ENCODE assay signal across 9 cellular contexts in the genomic region with DNA sequence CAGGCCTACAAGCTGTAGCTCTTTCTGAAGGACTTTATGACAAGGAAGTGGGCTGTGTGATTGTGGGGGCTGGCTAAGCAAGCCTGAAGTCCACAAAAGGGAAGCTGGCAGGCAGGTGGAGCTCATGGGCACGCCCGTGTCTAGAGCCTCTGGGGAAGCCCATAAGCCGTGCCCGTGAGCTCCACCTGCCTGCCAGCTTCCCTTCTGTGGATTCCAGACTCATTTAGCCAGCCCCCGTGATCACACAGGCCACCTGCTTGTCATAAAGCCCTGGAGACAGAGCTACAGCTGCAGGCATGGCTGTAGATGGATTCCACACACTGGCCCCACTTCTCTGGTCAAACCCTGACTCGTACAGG. TPM values are rescaled to one million over a fixed set of nuclear protein-coding genes. Genes with fewer than 3 reads are reported as not detected.
DNase-seq lines count a peak whose midpoint lies in the region; ATAC-seq and TF ChIP-seq lines count a peak whose summit lies in the region.
"Had no signal": no experiment of that assay in that cellular context is flagged by ENCODE, and none has a peak within 500 bp of the region (broad histone marks: within the 10 kb centered on the region; RNA-seq: fewer than 3 reads in every experiment).

No MANE protein-coding gene starts in this region.

- no peaks in the 10 kb centered on the region for H3K9me3 ChIP-seq in left ventricle myocardium inferior (replicated peaks)

- no peaks in the 10 kb centered on the region for H3K27me3 ChIP-seq in left ventricle myocardium inferior (ENCODE audit: low read depth)

- TF ChIP-seq POLR2A in erythroblast (IDR thresholded peaks at IDR 0.05; ENCODE audit: low read length), result no peak

- DNase-seq in NCI-H2171 treated with DMSO at 0.1 percent for 48 hours (lab: John Stamatoyannopoulos, UW), result peak; percentile 91
- peak; percentile 82 for DNase-seq in activated CD8-positive, alpha-beta memory T cell treated with anti-CD3 and anti-CD28 coated beads for 24 hours
- no peak for DNase-seq in left ventricle myocardium inferior
- peak; percentile 51 to 56 for DNase-seq in stimulated activated CD4-positive, alpha-beta T cell treated with anti-CD3 and anti-CD28 coated beads, Interleukin-4, amount 100 ng/mL, for 4 hours
- DNase-seq in middle frontal gyrus (ENCODE audit: extremely low spot score, low spot score), result no peak
- DNase-seq in erythroblast (lab: John Stamatoyannopoulos, UW), result no peak

- H3K4me1 ChIP-seq in left ventricle myocardium inferior, result peaks cover 65% of the 10 kb centered on the region

- intact Hi-C loops in left ventricle myocardium inferior (cut with micrococcal nuclease), result no loop called here

- H3K36me3 ChIP-seq in left ventricle myocardium inferior, result no peaks in the 10 kb centered on the region

- TF ChIP-seq CTCF in left ventricle myocardium inferior (IDR thresholded peaks at IDR 0.05; ENCODE audit: borderline replicate concordance), result no peak

- H3K4me3 ChIP-seq in left ventricle myocardium inferior, result peak overlapping the region; percentile 17

- H3K27ac ChIP-seq in left ventricle myocardium inferior (replicated peaks), result peak overlapping the region; percentile 92
- H3K27ac ChIP-seq: KMS-11 had no signal

- ATAC-seq in GM18909 (IDR thresholded peaks at IDR 0.05; ENCODE audit: poor library complexity, unreplicated experiment), result peak; percentile 48
- no peak for ATAC-seq in HG03439 (IDR thresholded peaks at IDR 0.05; ENCODE audit: unreplicated experiment)

RNA-seq across cellular contexts. Expression of a gene that starts 15.2 kb away (rescaled TPM):
- 1.5 TPM for total RNA-seq in left ventricle myocardium inferior

RNA-seq across cellular contexts. Expression of a gene that starts 22.5 kb away (rescaled TPM):
- 0.25 TPM for total RNA-seq in left ventricle myocardium inferior

RNA-seq across cellular contexts. Expression of a gene that starts 44.2 kb away (rescaled TPM):
- not detected for total RNA-seq in left ventricle myocardium inferior

Comparison
In these comparisons a context has a peak if more than half of its experiments do, and no peak if none do; other contexts are left out.
1. DNase-seq: peak in NCI-H2171 treated with DMSO at 0.1 percent for 48 hours (single experiment), activated CD8-positive, alpha-beta memory T cell treated with anti-CD3 and anti-CD28 coated beads for 24 hours (single experiment) and stimulated activated CD4-positive, alpha-beta T cell treated with anti-CD3 and anti-CD28 coated beads, Interleukin-4, amount 100 ng/mL, for 4 hours (2 of 2); none in left ventricle myocardium inferior (single experiment), middle frontal gyrus (single experiment) and erythroblast (0 of 2).